Comparison of ENCODE assay signal across 19 cellular contexts in genomic region chr2:216179015-216179414, GRCh38.
"Had no signal": no experiment of that assay in that cellular context is flagged by ENCODE, and none has a peak within 500 bp of the region (broad histone marks: within the 10 kb centered on the region; RNA-seq: fewer than 3 reads in every experiment).

No MANE protein-coding gene starts in this region.

- H3K27ac Mint-ChIP-seq: activated CD4-positive, alpha-beta T cell treated with anti-CD3 and anti-CD28 coated beads, Interleukin-2, amount 10 ng/mL, durations not matched to agents 7 days and 5 days; endodermal cell had no signal

- ATAC-seq: mucosa of descending colon, natural killer cell had no signal

- H3K4me3 ChIP-seq: dorsolateral prefrontal cortex, hepatocyte, lung, mucosa of descending colon, transverse colon, vagina had no signal

- H2AFZ ChIP-seq: hepatocyte had no signal

- H3K27me3 ChIP-seq: dorsolateral prefrontal cortex, hepatocyte, transverse colon, vagina had no signal

- H3K4me3 Mint-ChIP-seq: activated CD4-positive, alpha-beta T cell treated with anti-CD3 and anti-CD28 coated beads, Interleukin-2, amount 10 ng/mL, durations not matched to agents 7 days and 5 days; activated naive CD8-positive, alpha-beta T cell treated with anti-CD3 and anti-CD28 coated beads, Interleukin-2, amount 10 ng/mL, durations not matched to agents 7 days and 5 days; endodermal cell; natural killer cell; T-helper 2 cell treated with Interferon-gamma antibody and Interleukin-4, amounts not matched to agents 5 μg/mL and 100 μg/mL, for 36 hours had no signal

- H3K9me3 ChIP-seq: mucosa of descending colon, transverse colon, vagina had no signal

- H3K27ac ChIP-seq: dorsolateral prefrontal cortex, hepatocyte, transverse colon, vagina had no signal

- H3K9me3 Mint-ChIP-seq: activated CD4-positive, alpha-beta T cell treated with anti-CD3 and anti-CD28 coated beads, Interleukin-2, amount 10 ng/mL, durations not matched to agents 7 days and 5 days; activated naive CD8-positive, alpha-beta T cell treated with anti-CD3 and anti-CD28 coated beads, Interleukin-2, amount 10 ng/mL, durations not matched to agents 7 days and 5 days; endodermal cell; natural killer cell; T-helper 2 cell treated with Interferon-gamma antibody and Interleukin-4, amounts not matched to agents 5 μg/mL and 100 μg/mL, for 36 hours had no signal

- H3K4me2 ChIP-seq: hepatocyte had no signal

- H3K27me3 Mint-ChIP-seq: activated CD4-positive, alpha-beta T cell treated with anti-CD3 and anti-CD28 coated beads, Interleukin-2, amount 10 ng/mL, durations not matched to agents 7 days and 5 days; activated naive CD8-positive, alpha-beta T cell treated with anti-CD3 and anti-CD28 coated beads, Interleukin-2, amount 10 ng/mL, durations not matched to agents 7 days and 5 days had no signal

- DNase-seq: activated CD4-positive, alpha-beta T cell treated with anti-CD3 and anti-CD28 coated beads, Interleukin-2, amount 10 ng/mL, durations not matched to agents 7 days and 5 days; activated CD4-positive, CD25-positive, alpha-beta regulatory T cell; activated effector memory CD4-positive, alpha-beta T cell treated with Interleukin-2 at 50 U/mL for 16 hours; activated naive CD8-positive, alpha-beta T cell treated with anti-CD3 and anti-CD28 coated beads, Interleukin-2, amount 10 ng/mL, durations not matched to agents 7 days and 5 days; aorta; dorsolateral prefrontal cortex; endodermal cell; islet precursor cell; mucosa of descending colon; natural killer cell; nucleus accumbens; stimulated activated CD4-positive, alpha-beta T cell treated with anti-CD3 and anti-CD28 coated beads, Interleukin-2, amount 100 ng/mL, for 48 hours; stimulated activated naive CD4-positive, alpha-beta T cell treated with Interleukin-2 at 50 U/mL for 16 hours; substantia nigra; transverse colon had no signal
